ENCODE assay signal across 1 cellular context in genomic region chr12:125387206-125387605, GRCh38.
TF ChIP-seq lines count a peak whose summit lies in the region.

No MANE protein-coding gene starts in this region.

TF ChIP-seq in liver, 16 proteins besides CTCF, POLR2A, EP300 and RAD21 (continued from another document):
- TF ChIP-seq REST (IDR thresholded peaks at IDR 0.05) (peak; percentile 73), ZBTB33 (IDR thresholded peaks at IDR 0.05) (no peak), FOXA2 (IDR thresholded peaks at IDR 0.05) (peak; percentile 81)
